Comparison of ENCODE assay signal across 20 cellular contexts in the genomic region with DNA sequence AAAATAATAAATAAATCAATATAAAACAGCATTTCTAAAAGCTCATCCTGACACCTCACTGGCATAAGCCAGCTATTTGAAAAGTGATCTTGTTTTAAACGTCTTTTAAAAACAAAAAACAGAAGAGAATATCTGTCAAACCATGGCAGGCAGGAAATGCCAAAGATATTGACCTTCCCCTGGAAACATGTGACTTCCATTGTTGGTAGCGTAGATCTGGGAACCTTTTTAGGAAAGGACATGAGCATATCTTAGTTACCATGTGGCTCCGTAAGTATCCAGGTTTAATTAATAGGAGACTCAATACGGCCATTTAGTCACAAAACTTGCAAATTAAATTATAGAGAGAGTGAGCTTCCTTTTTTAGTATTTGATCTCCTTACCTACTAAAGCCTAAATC.
"Had no signal": no experiment of that assay in that cellular context is flagged by ENCODE, and none has a peak within 500 bp of the region (broad histone marks: within the 10 kb centered on the region; RNA-seq: fewer than 3 reads in every experiment).

No MANE protein-coding gene starts in this region.

- DNase-seq: KBM-7, NCI-H1092, NCI-H1105 treated with DMSO at 0.1 percent for 48 hours, NCI-H1417 treated with DMSO at 0.1 percent for 48 hours, NCI-H146, NCI-H1694 treated with DMSO at 0.1 percent for 48 hours, NCI-H1930, NCI-H2081, NCI-H2107, NCI-H2227 treated with DMSO at 0.1 percent for 48 hours, NCI-H446, NCI-H510A, NCI-H524 treated with DMSO at 0.1 percent for 48 hours, NCI-H69, NCI-H774, PC-3, SHP77, SK-N-SH had no signal

- ATAC-seq: Panc1, PC-3 had no signal

- H3K9me3 ChIP-seq: SK-N-SH had no signal

- H3K4me2 ChIP-seq: SK-N-SH had no signal

- H3K9ac ChIP-seq: SK-N-SH had no signal

- H3K27ac ChIP-seq: RWPE1 had no signal
